In genomic region chr18:49815927-49816326, GRCh38 we compare ENCODE assay signal across 19 cellular contexts. TPM values are rescaled to one million over a fixed set of nuclear protein-coding genes. Genes with fewer than 3 reads are reported as not detected.
DNase-seq lines count a peak whose midpoint lies in the region; ATAC-seq and TF ChIP-seq lines count a peak whose summit lies in the region.
"Had no signal": no experiment of that assay in that cellular context is flagged by ENCODE, and none has a peak within 500 bp of the region (broad histone marks: within the 10 kb centered on the region; RNA-seq: fewer than 3 reads in every experiment).

No MANE protein-coding gene starts in this region.

- no peaks in the 10 kb centered on the region for H3K27me3 ChIP-seq in CD8-positive, alpha-beta memory T cell (ENCODE audit: insufficient read depth, low read length, poor library complexity, severe bottlenecking)

- H3K36me3 Mint-ChIP-seq in T-helper 2 cell treated with Interferon-gamma antibody and Interleukin-4, amounts not matched to agents 5 μg/mL and 100 μg/mL, for 36 hours (ENCODE audit: low read depth): peaks cover 43% of the 10 kb centered on the region
- H3K36me3 Mint-ChIP-seq in CD8-positive, alpha-beta memory T cell: peaks cover 0 to 11% (median 2%) of the 10 kb centered on the region in 3 donors
- peaks cover 37% of the 10 kb centered on the region for H3K36me3 Mint-ChIP-seq in activated naive CD8-positive, alpha-beta T cell treated with anti-CD3 and anti-CD28 coated beads, Interleukin-2, amount 10 ng/mL, durations not matched to agents 7 days and 5 days
- H3K36me3 Mint-ChIP-seq in natural killer cell: no peaks in the 10 kb centered on the region
- peaks cover 0 to 3% of the 10 kb centered on the region in 2 donors for H3K36me3 Mint-ChIP-seq in CD14-positive monocyte

- H3K4me3 ChIP-seq in CD8-positive, alpha-beta memory T cell (ENCODE audit: low read length): no peak overlapping the region

- peaks cover 64% of the 10 kb centered on the region for H3K4me1 Mint-ChIP-seq in T-helper 2 cell treated with Interferon-gamma antibody and Interleukin-4, amounts not matched to agents 5 μg/mL and 100 μg/mL, for 36 hours (ENCODE audit: low read depth)
- H3K4me1 Mint-ChIP-seq in CD8-positive, alpha-beta memory T cell: peaks cover 74 to 83% (median 83%) of the 10 kb centered on the region in 3 donors
- H3K4me1 Mint-ChIP-seq in activated naive CD8-positive, alpha-beta T cell treated with anti-CD3 and anti-CD28 coated beads, Interleukin-2, amount 10 ng/mL, durations not matched to agents 7 days and 5 days: peaks cover 62% of the 10 kb centered on the region
- H3K4me1 Mint-ChIP-seq in natural killer cell (peaks cover 88 to 90% of the 10 kb centered on the region in 2 donors), CD14-positive monocyte (peaks cover 39% of the 10 kb centered on the region)

- no peak for TF ChIP-seq CTCF in natural killer cell (IDR thresholded peaks at IDR 0.05)
- no peak for TF ChIP-seq CTCF in CD14-positive monocyte (IDR thresholded peaks at IDR 0.05)

- no peak overlapping the region for H3K27ac Mint-ChIP-seq in T-helper 2 cell treated with Interferon-gamma antibody and Interleukin-4, amounts not matched to agents 5 μg/mL and 100 μg/mL, for 36 hours
- peak overlapping the region in 4 of 8 donors; percentile 13 to 75 (median 60) for H3K27ac Mint-ChIP-seq in CD8-positive, alpha-beta memory T cell
- H3K27ac Mint-ChIP-seq in activated naive CD8-positive, alpha-beta T cell treated with anti-CD3 and anti-CD28 coated beads, Interleukin-2, amount 10 ng/mL, durations not matched to agents 7 days and 5 days: no peak overlapping the region
- peak overlapping the region; percentile 77 to 99 for H3K27ac Mint-ChIP-seq in natural killer cell
- no peak overlapping the region for H3K27ac Mint-ChIP-seq in CD14-positive monocyte
- H3K27ac Mint-ChIP-seq: B cell had no signal

- H3K27me3 Mint-ChIP-seq in T-helper 2 cell treated with Interferon-gamma antibody and Interleukin-4, amounts not matched to agents 5 μg/mL and 100 μg/mL, for 36 hours (ENCODE audit: low read depth): no peaks in the 10 kb centered on the region
- no peaks in the 10 kb centered on the region for H3K27me3 Mint-ChIP-seq in CD8-positive, alpha-beta memory T cell
- no peaks in the 10 kb centered on the region for H3K27me3 Mint-ChIP-seq in activated naive CD8-positive, alpha-beta T cell treated with anti-CD3 and anti-CD28 coated beads, Interleukin-2, amount 10 ng/mL, durations not matched to agents 7 days and 5 days
- H3K27me3 Mint-ChIP-seq in natural killer cell (ENCODE audit: low read depth in 2 of 2) (no peaks in the 10 kb centered on the region), CD14-positive monocyte (ENCODE audit: low read depth in 3 of 3) (peaks cover 0 to 3% (median 0%) of the 10 kb centered on the region in 3 donors)
- H3K27me3 Mint-ChIP-seq: B cell; CD4-positive, alpha-beta memory T cell had no signal

- no peaks in the 10 kb centered on the region for H3K9me3 Mint-ChIP-seq in T-helper 2 cell treated with Interferon-gamma antibody and Interleukin-4, amounts not matched to agents 5 μg/mL and 100 μg/mL, for 36 hours
- H3K9me3 Mint-ChIP-seq in CD8-positive, alpha-beta memory T cell: no peaks in the 10 kb centered on the region
- H3K9me3 Mint-ChIP-seq in activated naive CD8-positive, alpha-beta T cell treated with anti-CD3 and anti-CD28 coated beads, Interleukin-2, amount 10 ng/mL, durations not matched to agents 7 days and 5 days: no peaks in the 10 kb centered on the region
- H3K9me3 Mint-ChIP-seq in natural killer cell (no peaks in the 10 kb centered on the region), CD14-positive monocyte (no peaks in the 10 kb centered on the region)

- H3K9me3 ChIP-seq in CD8-positive, alpha-beta memory T cell (ENCODE audit: low read length): no peaks in the 10 kb centered on the region

- POLR2A ChIA-PET in CD8-positive, alpha-beta memory T cell (lab: Charles Lee): no interaction called here
- POLR2A ChIA-PET in activated naive CD8-positive, alpha-beta T cell treated with anti-CD3 and anti-CD28 coated beads, Interleukin-2, amount 10 ng/mL, durations not matched to agents 7 days and 5 days (lab: Charles Lee): no interaction called here

- no peak overlapping the region for H3K27ac ChIP-seq in CD8-positive, alpha-beta memory T cell (ENCODE audit: low read depth, low read length)

- H3K36me3 ChIP-seq in CD8-positive, alpha-beta memory T cell (ENCODE audit: insufficient read depth, low read length): no peaks in the 10 kb centered on the region

- no peak for ATAC-seq in activated naive CD8-positive, alpha-beta T cell treated with anti-CD3 and anti-CD28 coated beads, Interleukin-2, amount 10 ng/mL, durations not matched to agents 7 days and 5 days (ENCODE audit: low read depth)
- ATAC-seq in natural killer cell (no peak), left cardiac atrium (no peak)
- ATAC-seq: HCT116 had no signal

- no peak for DNase-seq in T-helper 2 cell treated with Interferon-gamma antibody and Interleukin-4, amounts not matched to agents 5 μg/mL and 100 μg/mL, for 36 hours (ENCODE audit: low spot score)
- DNase-seq in T-helper 2 cell (no peak), natural killer cell (no peak), CD14-positive monocyte (ENCODE audit: low spot score) (no peak), left cardiac atrium (no peak)
- DNase-seq in CD8-positive, alpha-beta memory T cell: no peak
- DNase-seq in activated naive CD8-positive, alpha-beta T cell treated with anti-CD3 and anti-CD28 coated beads, Interleukin-2, amount 10 ng/mL, durations not matched to agents 7 days and 5 days: no peak
- DNase-seq in stimulated activated CD4-positive, alpha-beta T cell treated with anti-CD3 and anti-CD28 coated beads, Interleukin-1b, Interleukin-23, amount 100 ng/mL, for 48 hours: no peak
- DNase-seq: CD4-positive, alpha-beta memory T cell; DMS53; GOT3; NCI-H1105 treated with DMSO at 0.1 percent for 48 hours; NCI-H1694; NCI-H510A treated with DMSO at 0.1 percent for 48 hours; NCI-H774; OCI-M1; Right ventricle myocardium superior had no signal

- H3K4me1 ChIP-seq in CD8-positive, alpha-beta memory T cell (ENCODE audit: insufficient read depth, low read length): peaks cover 67% of the 10 kb centered on the region

- H3K4me3 Mint-ChIP-seq in T-helper 2 cell treated with Interferon-gamma antibody and Interleukin-4, amounts not matched to agents 5 μg/mL and 100 μg/mL, for 36 hours: peak overlapping the region; percentile 54
- peak overlapping the region in 4 of 7 donors; percentile 75 to 90 (median 77) for H3K4me3 Mint-ChIP-seq in CD8-positive, alpha-beta memory T cell
- peak overlapping the region; percentile 93 for H3K4me3 Mint-ChIP-seq in activated naive CD8-positive, alpha-beta T cell treated with anti-CD3 and anti-CD28 coated beads, Interleukin-2, amount 10 ng/mL, durations not matched to agents 7 days and 5 days
- peak overlapping the region; percentile 99 for H3K4me3 Mint-ChIP-seq in natural killer cell
- H3K4me3 Mint-ChIP-seq in CD14-positive monocyte: no peak overlapping the region

- intact Hi-C loops in natural killer cell (cut with micrococcal nuclease): loop anchor here (10.0 kb wide), 2 partner anchors 871 to 981 kb away; no protein-coding TSS in a partner anchor
- intact Hi-C loops in CD14-positive monocyte (cut with micrococcal nuclease): no loop called here
- intact Hi-C loops in left cardiac atrium (cut with DNase I): no loop called here

- CTCF ChIA-PET in CD8-positive, alpha-beta memory T cell (lab: Charles Lee): no interaction called here

RNA-seq across cellular contexts. Expression of gene ACAA2, which starts 2.6 kb away (rescaled TPM):
- total RNA-seq in CD8-positive, alpha-beta memory T cell: 10 to 100 TPM; 72.2 to 72.4 TPM
- 100 TPM for polyA plus RNA-seq in CD8-positive, alpha-beta memory T cell
- 10 to 100 TPM; 83.3 to 86.9 TPM for total RNA-seq in activated naive CD8-positive, alpha-beta T cell treated with anti-CD3 and anti-CD28 coated beads, Interleukin-2, amount 10 ng/mL, durations not matched to agents 7 days and 5 days
- total RNA-seq in natural killer cell (10 to 100 TPM; 47.0 to 71.7 (median 59.2) TPM), left cardiac atrium (100 to 1,000 TPM; 137 to 155 TPM)
- 100 to 1,000 TPM in 1 of 2 donors, 10 to 100 TPM in 1; 97.6 to 109 TPM for polyA plus RNA-seq in CD14-positive monocyte

Comparison
In these comparisons a context has a peak if more than half of its experiments do, and no peak if none do; other contexts are left out.
1. H3K27ac Mint-ChIP-seq: peak in natural killer cell (2 of 2); none in T-helper 2 cell treated with Interferon-gamma antibody and Interleukin-4, amounts not matched to agents 5 μg/mL and 100 μg/mL, for 36 hours (single experiment), activated naive CD8-positive, alpha-beta T cell treated with anti-CD3 and anti-CD28 coated beads, Interleukin-2, amount 10 ng/mL, durations not matched to agents 7 days and 5 days (single experiment) and CD14-positive monocyte (0 of 7).
2. H3K4me3 Mint-ChIP-seq: peak in T-helper 2 cell treated with Interferon-gamma antibody and Interleukin-4, amounts not matched to agents 5 μg/mL and 100 μg/mL, for 36 hours (single experiment), CD8-positive, alpha-beta memory T cell (4 of 7), activated naive CD8-positive, alpha-beta T cell treated with anti-CD3 and anti-CD28 coated beads, Interleukin-2, amount 10 ng/mL, durations not matched to agents 7 days and 5 days (single experiment) and natural killer cell (single experiment); none in CD14-positive monocyte (0 of 2).